Comparison of ENCODE assay signal across 8 cellular contexts in the genomic region with DNA sequence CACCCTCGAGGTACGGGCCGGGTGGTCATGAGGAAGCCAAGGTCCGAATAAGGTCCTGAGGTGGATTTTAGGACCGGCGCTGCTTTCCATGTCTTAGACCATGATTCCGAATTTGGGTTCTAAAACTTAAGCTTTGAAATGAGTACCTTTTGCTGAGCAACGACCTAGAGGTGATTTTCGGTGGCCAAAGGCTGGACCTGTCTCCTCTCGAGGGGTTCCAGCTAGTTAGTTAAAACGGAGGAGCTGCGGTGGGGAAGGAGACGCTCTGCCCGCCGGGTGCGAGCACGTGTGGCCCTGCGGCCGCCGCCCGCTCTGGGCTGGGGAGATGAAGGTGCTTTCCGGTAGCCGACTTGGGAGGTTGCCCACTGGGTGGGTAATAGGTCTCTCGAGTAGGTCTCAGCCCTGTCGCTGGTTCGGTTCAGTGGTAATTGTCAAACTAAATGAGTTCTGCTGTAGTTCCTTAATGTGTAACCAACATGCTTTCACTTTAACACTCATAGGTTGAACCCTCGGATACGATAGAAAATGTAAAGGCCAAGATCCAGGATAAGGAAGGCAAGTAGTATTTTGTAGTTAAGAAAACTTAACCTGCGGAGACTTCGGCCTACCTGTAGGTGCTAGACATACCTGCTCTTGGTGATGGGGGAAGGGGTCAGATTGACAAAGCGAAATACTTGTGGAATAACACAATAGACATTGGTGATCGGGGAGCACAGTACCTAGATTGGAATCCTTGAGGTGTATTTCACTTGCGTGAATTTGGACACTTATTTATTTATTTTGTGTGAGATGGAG. TPM values are rescaled to one million over a fixed set of nuclear protein-coding genes. Genes with fewer than 3 reads are reported as not detected.
DNase-seq lines count a peak whose midpoint lies in the region; ATAC-seq and TF ChIP-seq lines count a peak whose summit lies in the region.

No MANE protein-coding gene starts in this region.

- no peaks in the 10 kb centered on the region for H3K27me3 ChIP-seq in sigmoid colon

- intact Hi-C loops in left ventricle myocardium superior (cut with micrococcal nuclease) (no loop called here), sigmoid colon (cut with DNase I) (loop anchor here (2.0 to 5.0 kb wide), 4 partner anchors 36 to 184 kb away; a partner anchor contains a TSS)

- H3K36me3 Mint-ChIP-seq in activated naive CD8-positive, alpha-beta T cell = peaks cover 33% of the 10 kb centered on the region

- peaks cover 2% of the 10 kb centered on the region for H3K9me3 Mint-ChIP-seq in activated naive CD8-positive, alpha-beta T cell (ENCODE audit: low read depth)

- no peak for TF ChIP-seq EP300 in sigmoid colon (IDR thresholded peaks at IDR 0.05)

- peaks cover 0 to 28% (median 18%) of the 10 kb centered on the region in 4 donors for H3K4me1 ChIP-seq in sigmoid colon

- no peaks in the 10 kb centered on the region for H3K27me3 Mint-ChIP-seq in activated naive CD8-positive, alpha-beta T cell

- no peak for TF ChIP-seq POLR2A in sigmoid colon (IDR thresholded peaks at IDR 0.05)

- WGBS in sigmoid colon, 2 donors = 2 to 4% methylated on average over 33 of the region's 33 CpGs

- H3K4me3 ChIP-seq in GM12864 (ENCODE audit: low read depth, low read length) (peak overlapping the region; percentile 81), sigmoid colon (peak overlapping the region; percentile 74 to 92 (median 88))

- H3K27ac Mint-ChIP-seq in activated naive CD8-positive, alpha-beta T cell = peak overlapping the region; percentile 96

- H3K4me1 Mint-ChIP-seq in activated naive CD8-positive, alpha-beta T cell (ENCODE audit: low read depth) = peaks cover 55% of the 10 kb centered on the region

- H3K4me3 Mint-ChIP-seq in activated naive CD8-positive, alpha-beta T cell = peak overlapping the region; percentile 97

- H3K9me3 ChIP-seq in sigmoid colon = no peaks in the 10 kb centered on the region

- H3K36me3 ChIP-seq in sigmoid colon = peaks cover 10 to 40% (median 23%) of the 10 kb centered on the region in 4 donors

- TF ChIP-seq CTCF in GM12864 (IDR thresholded peaks at IDR 0.05; ENCODE audit: low read depth, low read length, missing control alignments) = no peak
- TF ChIP-seq CTCF in sigmoid colon (IDR thresholded peaks at IDR 0.05) = no peak
- TF ChIP-seq CTCF in GM10266 (IDR thresholded peaks at IDR 0.05; ENCODE audit: control insufficient read depth, insufficient read depth, low read depth, missing control alignments) = no peak

- DNase-seq in GM12864 (ENCODE audit: low read depth) (no peak), RKO (ENCODE audit: low spot score) (peak; percentile 55), left ventricle myocardium superior (peak; percentile 46), sigmoid colon (peak; percentile 75), GM10266 (ENCODE audit: extremely low spot score) (no peak), globus pallidus (ENCODE audit: low spot score) (no peak)

- H3K27ac ChIP-seq in sigmoid colon = peak overlapping the region; percentile 92 to 95 (median 92)

- ATAC-seq in HG02759 (IDR thresholded peaks at IDR 0.05; ENCODE audit: unreplicated experiment) (peak; percentile 29), left ventricle myocardium superior (peak; percentile 4)

RNA-seq across cellular contexts. Expression of a gene that starts 0.6 kb away (rescaled TPM):
- 425 TPM for total RNA-seq in left ventricle myocardium superior
- total RNA-seq in sigmoid colon = 1,000 to 10,000 TPM; 1,474 to 3,968 (median 2,475) TPM
- 1,000 to 10,000 TPM; 2,206 to 3,781 (median 2,433) TPM for polyA plus RNA-seq in sigmoid colon

RNA-seq across cellular contexts. Expression of a gene that starts 1.0 kb away (rescaled TPM):
- total RNA-seq in left ventricle myocardium superior = 9.4 TPM
- 10 to 100 TPM in 2 of 4 donors, 1 to 10 TPM in 2; 4.9 to 22.4 (median 11.4) TPM for total RNA-seq in sigmoid colon
- 1 to 10 TPM; 4.4 to 6.6 (median 5.3) TPM for polyA plus RNA-seq in sigmoid colon

RNA-seq across cellular contexts. Expression of a gene that starts 36.0 kb away (rescaled TPM):
- total RNA-seq in left ventricle myocardium superior = 52.2 TPM
- 10 to 100 TPM; 15.0 to 27.7 (median 22.4) TPM for total RNA-seq in sigmoid colon
- polyA plus RNA-seq in sigmoid colon = 10 to 100 TPM; 25.8 to 37.5 (median 30.5) TPM

Comparison
In these comparisons a context has a peak if more than half of its experiments do, and no peak if none do; other contexts are left out.
1. DNase-seq: peak in RKO (single experiment), left ventricle myocardium superior (single experiment) and sigmoid colon (single experiment); none in GM12864 (single experiment), GM10266 (single experiment) and globus pallidus (single experiment).